17 cellular contexts compared by ENCODE assay signal in genomic region chr2:28153851-28154250, GRCh38.
DNase-seq lines count a peak whose midpoint lies in the region; FAIRE-seq and TF ChIP-seq lines count a peak whose summit lies in the region.
"Had no signal": no experiment of that assay in that cellular context is flagged by ENCODE, and none has a peak within 500 bp of the region (broad histone marks: within the 10 kb centered on the region; RNA-seq: fewer than 3 reads in every experiment).

No MANE protein-coding gene starts in this region.

- in situ Hi-C loops in Caki2 (cut with HindIII; ENCODE audit: low pct_unique_long_range_greater_than_20kb, low sequenced_read_pairs) = no loop called here

- intact Hi-C loops in cardiac septum (cut with DNase I) = no loop called here

- peak; percentile 20 for DNase-seq in COLO668 (lab: John Stamatoyannopoulos, UW; ENCODE audit: unreplicated experiment)
- DNase-seq in Caki2 (ENCODE audit: low read depth) = peak; percentile 55
- DNase-seq in astrocyte (ENCODE audit: low read depth) = no peak
- no peak for DNase-seq in cerebellar nuclear complex (lab: John Stamatoyannopoulos, UW)
- no peak for DNase-seq in cardiac septum (ENCODE audit: low spot score)
- no peak for DNase-seq in GDM1 (lab: John Stamatoyannopoulos, UW)
- DNase-seq: BE2C; HCEC 1CT; NCI-H1694 treated with DMSO at 0.1 percent for 48 hours; NCI-H2171; NCI-H446 treated with DMSO at 0.1 percent for 48 hours; NK-92 treated with Interleukin-12 subunit alpha and Interleukin-12 subunit beta, amount 100 ng/mL, for 24 hours; OCI-M1 had no signal

- FAIRE-seq in astrocyte (lab: Jason Lieb, UNC) = no peak
- FAIRE-seq: GM12891 had no signal

- H3K9me3 ChIP-seq in astrocyte (ENCODE audit: insufficient read depth, low read depth, low read length) = no peaks in the 10 kb centered on the region
- H3K9me3 ChIP-seq: BE2C had no signal

- H3K27me3 Mint-ChIP-seq in astrocyte (ENCODE audit: low read depth, unreplicated experiment) (no peaks in the 10 kb centered on the region), nephron (ENCODE audit: low read depth) (no peaks in the 10 kb centered on the region)

- H3K27ac Mint-ChIP-seq in astrocyte (ENCODE audit: unreplicated experiment) (peak overlapping the region; percentile 41), nephron (peak overlapping the region; percentile 73 to 76 (median 73))

- H3K4me3 Mint-ChIP-seq in astrocyte (ENCODE audit: unreplicated experiment) (no peak overlapping the region), nephron (no peak overlapping the region)

- no peaks in the 10 kb centered on the region for H4K20me1 ChIP-seq in astrocyte (ENCODE audit: insufficient read depth, low read length)

- H3K9me3 Mint-ChIP-seq in astrocyte (ENCODE audit: unreplicated experiment) (peaks cover 8% of the 10 kb centered on the region), nephron (peaks cover 12% of the 10 kb centered on the region)

- H3K27ac ChIP-seq in astrocyte (ENCODE audit: low read depth, low read length) = no peak overlapping the region
- H3K27ac ChIP-seq: RWPE1, SJSA1 had no signal

- H3K79me2 ChIP-seq in astrocyte (ENCODE audit: insufficient read depth, low read length) = no peaks in the 10 kb centered on the region

- peaks cover 20% of the 10 kb centered on the region for H3K4me1 Mint-ChIP-seq in astrocyte (ENCODE audit: low read depth, unreplicated experiment)
- peaks cover 6% of the 10 kb centered on the region for H3K4me1 Mint-ChIP-seq in nephron

- no peak overlapping the region for H3K9ac ChIP-seq in astrocyte (ENCODE audit: low read length)

- no peak overlapping the region for H2AFZ ChIP-seq in astrocyte (ENCODE audit: low read depth, low read length)

- no peaks in the 10 kb centered on the region for H3K36me3 ChIP-seq in astrocyte (ENCODE audit: insufficient read depth, low read length)
- H3K36me3 ChIP-seq: BE2C, SJSA1 had no signal

- no peaks in the 10 kb centered on the region for H3K27me3 ChIP-seq in astrocyte (ENCODE audit: insufficient read depth, low read length)
- H3K27me3 ChIP-seq: BE2C, SJSA1 had no signal

- TF ChIP-seq CTCF in astrocyte (IDR thresholded peaks at IDR 0.05; ENCODE audit: insufficient read depth, low read depth, low read length) (no peak), nephron (IDR thresholded peaks at IDR 0.05; ENCODE audit: unreplicated experiment in 3 of 3) (no peak)

- H3K36me3 Mint-ChIP-seq in astrocyte (ENCODE audit: low read depth, unreplicated experiment) (peaks cover 7% of the 10 kb centered on the region), nephron (ENCODE audit: low read depth) (peaks cover 19% of the 10 kb centered on the region)

- H3K4me1 ChIP-seq in astrocyte (ENCODE audit: insufficient read depth, low read length) = peaks cover 14% of the 10 kb centered on the region
- H3K4me1 ChIP-seq: BE2C had no signal

- H3K4me3 ChIP-seq in astrocyte (ENCODE audit: insufficient read depth, low read depth, low read length) = no peak overlapping the region
- H3K4me3 ChIP-seq: SJSA1 had no signal

- no peak overlapping the region for H3K4me2 ChIP-seq in astrocyte (ENCODE audit: low read length)

Comparison
In these comparisons a context has a peak if more than half of its experiments do, and no peak if none do; other contexts are left out.
1. DNase-seq: peak in COLO668 (single experiment) and Caki2 (single experiment); none in astrocyte (single experiment), cerebellar nuclear complex (0 of 2), cardiac septum (single experiment) and GDM1 (single experiment).